ENCODE assay signal across 18 cellular contexts in genomic region chr7:116709336-116709735, GRCh38. TPM values are rescaled to one million over a fixed set of nuclear protein-coding genes. Genes with fewer than 3 reads are reported as not detected.
DNase-seq lines count a peak whose midpoint lies in the region; ATAC-seq and TF ChIP-seq lines count a peak whose summit lies in the region.
"Had no signal": no experiment of that assay in that cellular context is flagged by ENCODE, and none has a peak within 500 bp of the region (broad histone marks: within the 10 kb centered on the region; RNA-seq: fewer than 3 reads in every experiment).

No MANE protein-coding gene starts in this region.

- no peak overlapping the region for H3K27ac Mint-ChIP-seq in CD8-positive, alpha-beta memory T cell
- H3K27ac Mint-ChIP-seq: CD4-positive, alpha-beta T cell had no signal

- H3K4me3 Mint-ChIP-seq in CD8-positive, alpha-beta memory T cell, result no peak overlapping the region
- H3K4me3 Mint-ChIP-seq: CD4-positive, alpha-beta T cell had no signal

- H3K9me3 Mint-ChIP-seq in CD8-positive, alpha-beta memory T cell, result no peaks in the 10 kb centered on the region
- H3K9me3 Mint-ChIP-seq: CD4-positive, alpha-beta T cell had no signal

- H3K27ac ChIP-seq in Panc1 (ENCODE audit: low read length) (peak overlapping the region; percentile 91), epithelial cell of prostate (peak overlapping the region; percentile 80), subcutaneous abdominal adipose tissue (ENCODE audit: low read depth, low read length) (peak overlapping the region; percentile 13), coronary artery (no peak overlapping the region), suprapubic skin (no peak overlapping the region)
- H3K27ac ChIP-seq in CD8-positive, alpha-beta memory T cell (ENCODE audit: low read depth, low read length), result no peak overlapping the region
- H3K27ac ChIP-seq: HL-60 had no signal

- H3K36me3 Mint-ChIP-seq in CD8-positive, alpha-beta memory T cell, result no peaks in the 10 kb centered on the region

- no peak for TF ChIP-seq EP300 in suprapubic skin (IDR thresholded peaks at IDR 0.05)

- peaks cover 3 to 12% of the 10 kb centered on the region in 2 donors for H3K27me3 Mint-ChIP-seq in CD8-positive, alpha-beta memory T cell

- DNase-seq in DMS53 (lab: John Stamatoyannopoulos, UW), result peak; percentile 44
- DNase-seq in DMS53 treated with DMSO at 0.1 percent for 48 hours (lab: John Stamatoyannopoulos, UW; ENCODE audit: unreplicated experiment), result no peak
- no peak for DNase-seq in Panc1 (ENCODE audit: low read depth, low spot score)
- DNase-seq in epithelial cell of prostate (ENCODE audit: low read depth, low spot score), result no peak
- DNase-seq in coronary artery (ENCODE audit: low spot score), result no peak
- no peak for DNase-seq in suprapubic skin (ENCODE audit: low spot score in 2 of 2)
- DNase-seq in CD8-positive, alpha-beta memory T cell, result no peak
- DNase-seq: BE2C; CD4-positive, alpha-beta T cell; DND-41; GM23248; NCI-H345; NCI-H526; NK-92 treated with Interleukin-12 subunit alpha and Interleukin-12 subunit beta, amount 100 ng/mL, for 24 hours; Right ventricle myocardium superior had no signal

- H3K4me1 Mint-ChIP-seq in CD8-positive, alpha-beta memory T cell, result no peaks in the 10 kb centered on the region

- POLR2A ChIA-PET in Panc1 (lab: Charles Lee), result no interaction called here
- POLR2A ChIA-PET in CD8-positive, alpha-beta memory T cell (lab: Charles Lee), result no interaction called here

- ATAC-seq in Panc1, result no peak
- ATAC-seq: GM12878 had no signal

- in situ Hi-C loops in Panc1 (cut with HindIII; ENCODE audit: low pct_unique_long_range_greater_than_20kb, low sequenced_read_pairs), result no loop called here

- 62% methylated on average over 4 of the region's 4 CpGs for WGBS in suprapubic skin

- H3K4me3 ChIP-seq in Panc1 (ENCODE audit: low read depth in 2 of 2, low read length in 2 of 2) (no peak overlapping the region; a peak in 1 of 4 replicates), subcutaneous abdominal adipose tissue (ENCODE audit: low read depth in 1 of 5, low read length in 5 of 5) (no peak overlapping the region), coronary artery (no peak overlapping the region), suprapubic skin (no peak overlapping the region)
- H3K4me3 ChIP-seq in CD8-positive, alpha-beta memory T cell (ENCODE audit: low read length), result no peak overlapping the region
- H3K4me3 ChIP-seq: GM12878, GM23248 had no signal

- no peaks in the 10 kb centered on the region for H3K36me3 ChIP-seq in Panc1 (ENCODE audit: control insufficient read depth, insufficient read depth, low read length)
- no peaks in the 10 kb centered on the region for H3K36me3 ChIP-seq in subcutaneous abdominal adipose tissue (ENCODE audit: control insufficient read depth in 5 of 5, insufficient read depth in 5 of 5, low read length in 5 of 5)
- H3K36me3 ChIP-seq in suprapubic skin, result no peaks in the 10 kb centered on the region
- no peaks in the 10 kb centered on the region for H3K36me3 ChIP-seq in CD8-positive, alpha-beta memory T cell (ENCODE audit: insufficient read depth, low read length)
- H3K36me3 ChIP-seq: BE2C had no signal

- CTCF ChIA-PET in Panc1 (lab: Charles Lee), result no interaction called here
- CTCF ChIA-PET in CD8-positive, alpha-beta memory T cell (lab: Charles Lee), result no interaction called here

- no peak overlapping the region for H3K9ac ChIP-seq in subcutaneous abdominal adipose tissue (ENCODE audit: low read length in 5 of 5)
- H3K9ac ChIP-seq: GM23248 had no signal

- intact Hi-C loops in Panc1 (cut with micrococcal nuclease; ENCODE audit: unreplicated experiment), result no loop called here

- no TSS peak for BruUV-seq in Panc1 (replicated peaks; lab: Mats Ljungman, UMichigan)

- H3K4me1 ChIP-seq in Panc1 (ENCODE audit: control insufficient read depth, insufficient read depth, low read length) (peaks cover 84% of the 10 kb centered on the region), subcutaneous abdominal adipose tissue (ENCODE audit: control insufficient read depth in 5 of 5, insufficient read depth in 5 of 5, low read length in 5 of 5) (peaks cover 0 to 10% (median 0%) of the 10 kb centered on the region in 5 donors), suprapubic skin (peaks cover 34% of the 10 kb centered on the region)
- no peaks in the 10 kb centered on the region for H3K4me1 ChIP-seq in CD8-positive, alpha-beta memory T cell (ENCODE audit: insufficient read depth, low read length)
- H3K4me1 ChIP-seq: BE2C had no signal

- TF ChIP-seq CTCF in Panc1 (IDR thresholded peaks at IDR 0.05) (no peak), coronary artery (IDR thresholded peaks at IDR 0.05) (no peak), suprapubic skin (IDR thresholded peaks at IDR 0.05) (no peak)

- no peak for TF ChIP-seq POLR2A in suprapubic skin (IDR thresholded peaks at IDR 0.05)

- H3K27me3 ChIP-seq in Panc1 (ENCODE audit: control insufficient read depth, insufficient read depth, low read length), result no peaks in the 10 kb centered on the region
- H3K27me3 ChIP-seq in subcutaneous abdominal adipose tissue (ENCODE audit: control insufficient read depth in 5 of 5, insufficient read depth in 4 of 5, low read length in 5 of 5), result no peaks in the 10 kb centered on the region
- no peaks in the 10 kb centered on the region for H3K27me3 ChIP-seq in suprapubic skin
- no peaks in the 10 kb centered on the region for H3K27me3 ChIP-seq in CD8-positive, alpha-beta memory T cell (ENCODE audit: insufficient read depth, low read length, poor library complexity, severe bottlenecking)
- H3K27me3 ChIP-seq: BE2C had no signal

- H3K9me3 ChIP-seq in Panc1 (ENCODE audit: control insufficient read depth, insufficient read depth, low read depth, low read length) (no peaks in the 10 kb centered on the region), subcutaneous abdominal adipose tissue (ENCODE audit: control insufficient read depth in 5 of 5, low read length in 5 of 5) (no peaks in the 10 kb centered on the region), suprapubic skin (no peaks in the 10 kb centered on the region)
- H3K9me3 ChIP-seq in CD8-positive, alpha-beta memory T cell (ENCODE audit: low read length), result no peaks in the 10 kb centered on the region
- H3K9me3 ChIP-seq: BE2C had no signal

RNA-seq across cellular contexts. Expression of gene MET, which starts 37.3 kb away (rescaled TPM):
- 103 TPM for total RNA-seq in Panc1 (2021; ENCODE audit: unreplicated experiment)
- polyA plus RNA-seq in Panc1 (2012; ENCODE audit: insufficient read length), result 33.7 TPM
- 10 to 100 TPM; 22.8 to 41.2 (median 32.0) TPM for total RNA-seq in suprapubic skin
- 1 to 10 TPM; 3.1 to 4.3 TPM for total RNA-seq in CD8-positive, alpha-beta memory T cell
- not detected for polyA plus RNA-seq in CD8-positive, alpha-beta memory T cell

Comparison
In these comparisons a context has a peak if more than half of its experiments do, and no peak if none do; other contexts are left out.
1. H3K27ac ChIP-seq: peak in Panc1 (single experiment), epithelial cell of prostate (single experiment) and subcutaneous abdominal adipose tissue (single experiment); none in coronary artery (0 of 2), suprapubic skin (single experiment) and CD8-positive, alpha-beta memory T cell (single experiment).
2. RNA of gene MET, which starts 37.3 kb away (total RNA-seq): 103 TPM in Panc1 (single experiment) and 22.8 to 41.2 TPM in suprapubic skin; 3.1 to 4.3 TPM in CD8-positive, alpha-beta memory T cell; every median in the first group is over 4 times any median in the second.